ENCODE assay signal across 9 cellular contexts in the genomic region with DNA sequence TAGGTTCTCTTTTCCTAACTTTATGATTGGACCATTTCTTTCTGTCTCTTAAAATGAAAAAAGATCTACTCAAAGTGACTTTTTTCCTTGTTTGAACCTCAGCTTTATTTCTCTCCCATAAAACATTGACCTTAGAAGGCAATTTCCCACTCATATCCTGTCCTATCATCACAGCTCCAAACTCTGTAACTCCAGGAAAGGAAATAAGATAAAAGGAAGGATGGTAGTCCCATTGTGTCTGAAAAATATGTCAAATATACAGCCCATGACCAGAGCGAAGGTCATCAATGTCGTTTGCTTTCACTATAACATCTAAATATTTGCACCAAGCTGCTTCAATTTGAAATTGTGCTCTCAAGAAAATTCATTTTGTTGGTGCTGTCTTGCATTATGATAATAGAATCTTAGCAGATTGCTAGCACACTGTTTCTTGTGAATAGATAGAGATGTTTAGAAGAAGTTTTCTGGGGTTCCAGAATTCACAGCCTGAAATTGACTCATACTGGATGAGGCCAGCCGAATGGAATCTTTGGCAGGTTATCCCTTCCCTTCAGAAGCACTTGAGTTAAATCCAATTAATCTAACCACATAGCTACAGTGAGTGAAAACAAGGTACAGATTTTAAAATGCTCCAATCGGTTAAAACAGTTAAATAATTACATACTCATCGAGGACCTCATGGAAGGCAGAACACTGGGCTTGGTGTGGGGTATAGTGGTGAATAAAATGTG.
DNase-seq lines count a peak whose midpoint lies in the region; ATAC-seq and TF ChIP-seq lines count a peak whose summit lies in the region.
"Had no signal": no experiment of that assay in that cellular context is flagged by ENCODE, and none has a peak within 500 bp of the region (broad histone marks: within the 10 kb centered on the region; RNA-seq: fewer than 3 reads in every experiment).

No MANE protein-coding gene starts in this region.

- H3K36me3 ChIP-seq in breast epithelium, result no peaks in the 10 kb centered on the region
- peaks cover 14 to 31% (median 22%) of the 10 kb centered on the region in 5 donors for H3K36me3 ChIP-seq in subcutaneous abdominal adipose tissue (ENCODE audit: control insufficient read depth in 5 of 5, insufficient read depth in 5 of 5, low read length in 5 of 5)

- no peak overlapping the region for H3K4me3 Mint-ChIP-seq in stimulated activated effector memory CD8-positive, alpha-beta T cell treated with anti-CD3 and anti-CD28 coated beads, Interleukin-12 subunit alpha, Interleukin-12 subunit beta, amount 100 ng/mL, for 72 hours

- ATAC-seq in stimulated activated effector memory CD8-positive, alpha-beta T cell treated with anti-CD3 and anti-CD28 coated beads, Interleukin-12 subunit alpha, Interleukin-12 subunit beta, amount 100 ng/mL, for 72 hours, result no peak
- ATAC-seq in HG02885 (IDR thresholded peaks at IDR 0.05; ENCODE audit: poor library complexity, unreplicated experiment), result no peak

- no peaks in the 10 kb centered on the region for H3K9me3 ChIP-seq in breast epithelium
- no peaks in the 10 kb centered on the region for H3K9me3 ChIP-seq in subcutaneous abdominal adipose tissue (ENCODE audit: control insufficient read depth in 5 of 5, low read length in 5 of 5)

- peaks cover 6% of the 10 kb centered on the region for H3K4me1 Mint-ChIP-seq in stimulated activated effector memory CD8-positive, alpha-beta T cell treated with anti-CD3 and anti-CD28 coated beads, Interleukin-12 subunit alpha, Interleukin-12 subunit beta, amount 100 ng/mL, for 72 hours

- H3K27ac ChIP-seq in breast epithelium (peak overlapping the region; percentile 69 to 82), subcutaneous abdominal adipose tissue (ENCODE audit: low read depth, low read length) (peak overlapping the region; percentile 93)

- TF ChIP-seq CTCF in breast epithelium (IDR thresholded peaks at IDR 0.05), result no peak

- DNase-seq in HCEC 1CT (peak; percentile 92), breast epithelium (ENCODE audit: low spot score in 2 of 2) (no peak), iris pigment epithelial cell (ENCODE audit: low read depth) (peak; percentile 97), T1000 (lab: John Stamatoyannopoulos, UW) (no peak)
- no peak for DNase-seq in stimulated activated effector memory CD8-positive, alpha-beta T cell treated with anti-CD3 and anti-CD28 coated beads, Interleukin-12 subunit alpha, Interleukin-12 subunit beta, amount 100 ng/mL, for 72 hours (ENCODE audit: low spot score in 2 of 2)
- no peak for DNase-seq in stimulated activated CD4-positive, alpha-beta T cell treated with anti-CD3 and anti-CD28 coated beads, Interleukin-1b, Interleukin-23, amount 100 ng/mL, for 48 hours
- DNase-seq: DND-41 had no signal

- H3K4me1 ChIP-seq in breast epithelium, result no peaks in the 10 kb centered on the region
- H3K4me1 ChIP-seq in subcutaneous abdominal adipose tissue (ENCODE audit: control insufficient read depth in 5 of 5, insufficient read depth in 5 of 5, low read length in 5 of 5), result peaks cover 0 to 61% (median 56%) of the 10 kb centered on the region in 5 donors

- H3K9me3 Mint-ChIP-seq in stimulated activated effector memory CD8-positive, alpha-beta T cell treated with anti-CD3 and anti-CD28 coated beads, Interleukin-12 subunit alpha, Interleukin-12 subunit beta, amount 100 ng/mL, for 72 hours, result no peaks in the 10 kb centered on the region

- H3K36me3 Mint-ChIP-seq in stimulated activated effector memory CD8-positive, alpha-beta T cell treated with anti-CD3 and anti-CD28 coated beads, Interleukin-12 subunit alpha, Interleukin-12 subunit beta, amount 100 ng/mL, for 72 hours, result peaks cover 34% of the 10 kb centered on the region

- H3K9ac ChIP-seq in subcutaneous abdominal adipose tissue (ENCODE audit: low read length in 5 of 5), result peak overlapping the region in 3 of 5 donors; percentile 30 to 59 (median 38)

- intact Hi-C loops in breast epithelium (cut with DNase I; ENCODE audit: low total_unique reads), result loop anchor here (2.0 kb wide), 1 partner anchor 72 kb away; no protein-coding TSS in a partner anchor

- H3K27me3 ChIP-seq in breast epithelium, result no peaks in the 10 kb centered on the region
- no peaks in the 10 kb centered on the region for H3K27me3 ChIP-seq in subcutaneous abdominal adipose tissue (ENCODE audit: control insufficient read depth in 5 of 5, insufficient read depth in 4 of 5, low read length in 5 of 5)

- TF ChIP-seq POLR2A in breast epithelium (IDR thresholded peaks at IDR 0.05), result no peak

- H3K27ac Mint-ChIP-seq in stimulated activated effector memory CD8-positive, alpha-beta T cell treated with anti-CD3 and anti-CD28 coated beads, Interleukin-12 subunit alpha, Interleukin-12 subunit beta, amount 100 ng/mL, for 72 hours, result no peak overlapping the region

- H3K4me3 ChIP-seq in breast epithelium (no peak overlapping the region), subcutaneous abdominal adipose tissue (ENCODE audit: low read depth in 1 of 5, low read length in 5 of 5) (no peak overlapping the region)

Comparison
In these comparisons a context has a peak if more than half of its experiments do, and no peak if none do; other contexts are left out.
1. DNase-seq: peak in HCEC 1CT (single experiment) and iris pigment epithelial cell (single experiment); none in breast epithelium (0 of 2), T1000 (single experiment), stimulated activated effector memory CD8-positive, alpha-beta T cell treated with anti-CD3 and anti-CD28 coated beads, Interleukin-12 subunit alpha, Interleukin-12 subunit beta, amount 100 ng/mL, for 72 hours (0 of 2) and stimulated activated CD4-positive, alpha-beta T cell treated with anti-CD3 and anti-CD28 coated beads, Interleukin-1b, Interleukin-23, amount 100 ng/mL, for 48 hours (single experiment).